In genomic region chr7:138000081-138000701, GRCh38 we compare ENCODE assay signal across 8 cellular contexts. TPM values are rescaled to one million over a fixed set of nuclear protein-coding genes. Genes with fewer than 3 reads are reported as not detected.
DNase-seq lines count a peak whose midpoint lies in the region; ATAC-seq and TF ChIP-seq lines count a peak whose summit lies in the region.

No MANE protein-coding gene starts in this region.

- H3K79me1 ChIP-seq in mesendoderm (ENCODE audit: low read length) = peaks cover 4% of the 10 kb centered on the region

- intact Hi-C loops in Right ventricle myocardium inferior (cut with DNase I) = loop anchor here (5.0 kb wide), 2 partner anchors 43 to 58 kb away; no protein-coding TSS in a partner anchor
- intact Hi-C loops in cardiac septum (cut with DNase I) = no loop called here
- intact Hi-C loops in upper lobe of right lung (cut with DNase I) = no loop called here

- H2BK120ac ChIP-seq in mesendoderm (ENCODE audit: low read depth, low read length) = no peak overlapping the region

- H3K36me3 ChIP-seq in ectodermal cell (ENCODE audit: control insufficient read depth, insufficient read depth, low read length) (no peaks in the 10 kb centered on the region), mesendoderm (ENCODE audit: control insufficient read depth, insufficient read depth, low read length) (no peaks in the 10 kb centered on the region), upper lobe of right lung (no peaks in the 10 kb centered on the region)

- H3K9me3 ChIP-seq in ectodermal cell (ENCODE audit: control insufficient read depth, low read length) (no peaks in the 10 kb centered on the region), upper lobe of right lung (no peaks in the 10 kb centered on the region)

- H2BK15ac ChIP-seq in mesendoderm (replicated peaks; ENCODE audit: low read depth) = no peak overlapping the region

- no peak overlapping the region for H4K8ac ChIP-seq in mesendoderm (ENCODE audit: low read depth, low read length)

- peaks cover 57% of the 10 kb centered on the region for H3K79me2 ChIP-seq in mesendoderm (ENCODE audit: control insufficient read depth, insufficient read depth, low read length)

- H3K27me3 ChIP-seq in ectodermal cell (ENCODE audit: control insufficient read depth, insufficient read depth, low read length, poor library complexity, severe bottlenecking) = no peaks in the 10 kb centered on the region
- no peaks in the 10 kb centered on the region for H3K27me3 ChIP-seq in mesendoderm (ENCODE audit: insufficient read depth, low read length, poor library complexity)
- no peaks in the 10 kb centered on the region for H3K27me3 ChIP-seq in upper lobe of right lung

- DNase-seq in Right ventricle myocardium inferior (ENCODE audit: missing footprints) = no peak
- no peak for DNase-seq in cardiac septum (ENCODE audit: low spot score)
- DNase-seq in RPMI8226 = peak; percentile 72
- peak; percentile 90 for DNase-seq in mesendoderm
- no peak for DNase-seq in upper lobe of right lung

- H3K4me3 ChIP-seq in ectodermal cell (ENCODE audit: insufficient read depth, low read depth, low read length) (peak overlapping the region; percentile 52), mesendoderm (ENCODE audit: low read length) (peak overlapping the region; percentile 73), upper lobe of right lung (peak overlapping the region; percentile 82)

- peak overlapping the region; percentile 95 for H3K9ac ChIP-seq in mesendoderm (ENCODE audit: low read length)

- peak overlapping the region; percentile 26 for H3K23ac ChIP-seq in mesendoderm (ENCODE audit: low read length)

- no peak for TF ChIP-seq CTCF in upper lobe of right lung (IDR thresholded peaks at IDR 0.05)

- 4 to 6% methylated on average over 7 of the region's 7 CpGs for WGBS in ectodermal cell, 2 experiments
- WGBS in mesendoderm (ENCODE audit: extremely low coverage, insufficient coverage, low lambda C conversion rate) = no CpG with 5 or more reads among the region's 7 CpGs

- H3K56ac ChIP-seq in mesendoderm (ENCODE audit: low read length) = peak overlapping the region; percentile 78

- no peak overlapping the region for H2AK5ac ChIP-seq in mesendoderm (ENCODE audit: low read length)

- peak overlapping the region; percentile 77 for H3K4me2 ChIP-seq in mesendoderm (ENCODE audit: low read length)

- no peak overlapping the region for H4K5ac ChIP-seq in mesendoderm (ENCODE audit: low read length)

- H2BK5ac ChIP-seq in mesendoderm (ENCODE audit: low read length) = no peak overlapping the region

- ATAC-seq in Right ventricle myocardium inferior (peak; percentile 28), upper lobe of right lung (no peak), HG03280 (IDR thresholded peaks at IDR 0.05; ENCODE audit: unreplicated experiment) (no peak), HG02981 (IDR thresholded peaks at IDR 0.05; ENCODE audit: unreplicated experiment) (no peak)

- no peak overlapping the region for H3K4ac ChIP-seq in mesendoderm (ENCODE audit: low read depth, low read length)

- H3K4me1 ChIP-seq in ectodermal cell (ENCODE audit: control insufficient read depth, insufficient read depth, low read length) (peaks cover 24% of the 10 kb centered on the region), mesendoderm (ENCODE audit: control insufficient read depth, low read depth, low read length) (peaks cover 2% of the 10 kb centered on the region), upper lobe of right lung (peaks cover 41% of the 10 kb centered on the region)

- H3K18ac ChIP-seq in mesendoderm (ENCODE audit: low read length) = no peak overlapping the region

- H3K27ac ChIP-seq in ectodermal cell (ENCODE audit: insufficient read depth, low read depth, low read length, poor library complexity, severe bottlenecking) (peak overlapping the region; percentile 89), mesendoderm (ENCODE audit: low read depth, low read length) (peak overlapping the region; percentile 31), upper lobe of right lung (peak overlapping the region; percentile 77)

RNA-seq across cellular contexts. Expression of gene CREB3L2, which starts 1.7 kb away (rescaled TPM):
- total RNA-seq in Right ventricle myocardium inferior (19.3 TPM), cardiac septum (30.1 TPM), upper lobe of right lung (61.8 TPM)
- polyA plus RNA-seq in ectodermal cell (2013, experiment 1 of 4) = 27.3 TPM
- 26.6 TPM for polyA plus RNA-seq in ectodermal cell (2013, experiment 2 of 4)
- polyA plus RNA-seq in ectodermal cell (2013, experiment 3 of 4) = 19.4 TPM
- polyA plus RNA-seq in ectodermal cell (2013, experiment 4 of 4) = 23.0 TPM
- 32.4 TPM for polyA plus RNA-seq in mesendoderm (2013, experiment 1 of 2)
- 30.3 TPM for polyA plus RNA-seq in mesendoderm (2013, experiment 2 of 2)

Comparison
In these comparisons a context has a peak if more than half of its experiments do, and no peak if none do; other contexts are left out.
1. DNase-seq: peak in RPMI8226 (single experiment) and mesendoderm (single experiment); none in Right ventricle myocardium inferior (single experiment), cardiac septum (single experiment) and upper lobe of right lung (single experiment).
2. H3K27ac ChIP-seq: peak in every context shown above with its lines; median percentile 89 in ectodermal cell; 77 in upper lobe of right lung; 31 in mesendoderm.
3. Peak in every context shown above with its lines, with median percentiles within 50 percentile points of each other: H3K4me3 ChIP-seq.